8 cellular contexts compared by ENCODE assay signal in genomic region chr9:137201205-137201868, GRCh38. TPM values are rescaled to one million over a fixed set of nuclear protein-coding genes. Genes with fewer than 3 reads are reported as not detected.
DNase-seq lines count a peak whose midpoint lies in the region; ATAC-seq, FAIRE-seq and TF ChIP-seq lines count a peak whose summit lies in the region.

No MANE protein-coding gene starts in this region.

- peak overlapping the region; percentile 33 for H3K27ac Mint-ChIP-seq in Calu3 (ENCODE audit: unreplicated experiment)

- no peaks in the 10 kb centered on the region for H3K27me3 Mint-ChIP-seq in Calu3 (ENCODE audit: unreplicated experiment)

- H4K20me1 ChIP-seq in OCI-LY7 (ENCODE audit: insufficient read depth, low read length) (peaks cover 13% of the 10 kb centered on the region; the same call in 1 of the 2 replicates), endothelial cell of umbilical vein (replicated peaks; ENCODE audit: control insufficient read depth, extremely low read depth, insufficient read depth, low read length) (no peaks in the 10 kb centered on the region)

- H3K27ac ChIP-seq in OCI-LY7 (ENCODE audit: low read depth, low read length, poor library complexity, severe bottlenecking) (peak overlapping the region; percentile 49), endothelial cell of umbilical vein (ENCODE audit: insufficient read depth, low read depth, low read length) (no peak overlapping the region), parathyroid adenoma (peak overlapping the region; percentile 47)

- TF ChIP-seq CTCF in Calu3 (IDR thresholded peaks at IDR 0.05; ENCODE audit: unreplicated experiment) (no peak), OCI-LY7 (conservative IDR thresholded peaks at IDR 0.05; ENCODE audit: low read length) (no peak), endothelial cell of umbilical vein (IDR thresholded peaks at IDR 0.05; ENCODE audit: extremely low read depth in 1 of 2, insufficient read depth in 1 of 2, low read depth in 1 of 2, low read length in 2 of 2) (no peak), parathyroid adenoma (IDR thresholded peaks at IDR 0.05) (no peak)

- intact Hi-C loops in Calu3 (cut with micrococcal nuclease; ENCODE audit: unreplicated experiment) = no loop called here
- intact Hi-C loops in OCI-LY7 (cut with micrococcal nuclease; ENCODE audit: unreplicated experiment) = loop anchor here (2.0 kb wide), 3 partner anchors 21 to 75 kb away; partner anchors contain the start of gene RNF208
- intact Hi-C loops in endothelial cell of umbilical vein (cut with micrococcal nuclease) = loop anchor here (2.0 kb wide), 2 partner anchors 39 to 67 kb away; partner anchors contain the start of gene TUBB4B

- H3K36me3 Mint-ChIP-seq in Calu3 (ENCODE audit: insufficient read depth, unreplicated experiment) = peaks cover 60% of the 10 kb centered on the region

- no peak overlapping the region for H3K9ac ChIP-seq in endothelial cell of umbilical vein (replicated peaks; ENCODE audit: extremely low read depth, insufficient read depth, low read length)
- no peak overlapping the region for H3K9ac ChIP-seq in parathyroid adenoma

- peak overlapping the region; percentile 76 for H3K4me3 ChIP-seq in OCI-LY7 (ENCODE audit: low read depth, low read length, poor library complexity, severe bottlenecking)
- H3K4me3 ChIP-seq in endothelial cell of umbilical vein (replicated peaks in 1 of 3; ENCODE audit: insufficient read depth in 1 of 3, low read depth in 1 of 3, low read length in 3 of 3) = peak overlapping the region in 2 of 3 experiments; percentile 7 to 80
- H3K4me3 ChIP-seq in parathyroid adenoma (ENCODE audit: low read depth, low read length) = peak overlapping the region; percentile 59

- no peak for TF ChIP-seq POLR2A in endothelial cell of umbilical vein (IDR thresholded peaks at IDR 0.05; ENCODE audit: low read depth, low read length)

- dilution Hi-C loops in endothelial cell of umbilical vein (cut with MboI; ENCODE audit: extremely low pct_ligation_motif_present, low sequenced_read_pairs) = no loop called here

- no peaks in the 10 kb centered on the region for H3K27me3 ChIP-seq in endothelial cell of umbilical vein (ENCODE audit: control insufficient read depth in 2 of 2, insufficient read depth in 2 of 2, low read length in 2 of 2)
- no peaks in the 10 kb centered on the region for H3K27me3 ChIP-seq in parathyroid adenoma (ENCODE audit: control insufficient read depth, insufficient read depth, low read length)

- peak overlapping the region; percentile 97 for H3K4me2 ChIP-seq in OCI-LY7 (ENCODE audit: low read length)
- H3K4me2 ChIP-seq in endothelial cell of umbilical vein (ENCODE audit: insufficient read depth, low read length) = peak overlapping the region; percentile 19
- H3K4me2 ChIP-seq in parathyroid adenoma (ENCODE audit: low read length) = peak overlapping the region; percentile 69

- peaks cover 19% of the 10 kb centered on the region for H3K4me1 Mint-ChIP-seq in Calu3 (ENCODE audit: low read depth, unreplicated experiment)

- CTCF ChIA-PET in Calu3 (lab: Charles Lee) = interaction anchor here (0.6 to 1.0 kb wide), 2 partner anchors 21 to 104 kb away, joined by 3 to 4 read pairs; no protein-coding TSS in a partner anchor
- CTCF ChIA-PET in OCI-LY7 (lab: Charles Lee; ENCODE audit: unreplicated experiment) = interaction anchor here (0.6 kb wide), 1 partner anchor 13 kb away, joined by 3 read pairs; the partner anchor contains the start of gene ANAPC2
- CTCF ChIA-PET in endothelial cell of umbilical vein (lab: Charles Lee) = interaction anchor here (0.8 to 1.5 kb wide), 7 partner anchors 12 to 155 kb away, joined by 3 to 7 read pairs (median 3); partner anchors contain the start of genes CYSRT1, NPDC1, RNF208 and RNF224

- H2AFZ ChIP-seq in OCI-LY7 (ENCODE audit: low read length) (no peak overlapping the region), endothelial cell of umbilical vein (ENCODE audit: low read depth, low read length) (peak overlapping the region; percentile 1), parathyroid adenoma (peak overlapping the region; percentile 70)

- no peaks in the 10 kb centered on the region for H3K9me1 ChIP-seq in endothelial cell of umbilical vein (replicated peaks; ENCODE audit: control insufficient read depth, extremely low read depth, insufficient read depth, low read length)

- H3K4me1 ChIP-seq in OCI-LY7 (ENCODE audit: insufficient read depth, low read length, poor library complexity, severe bottlenecking) (peaks cover 35% of the 10 kb centered on the region), endothelial cell of umbilical vein (ENCODE audit: control insufficient read depth, extremely low read depth, insufficient read depth, low read length) (peaks cover 25% of the 10 kb centered on the region), parathyroid adenoma (peaks cover 4% of the 10 kb centered on the region)

- POLR2A ChIA-PET in OCI-LY7 (lab: Charles Lee) = interaction anchor here (0.6 to 2.5 kb wide), 7 partner anchors 12 to 401 kb away, joined by 3 to 16 read pairs (median 4); partner anchors contain the start of genes ANAPC2, MAN1B1, SSNA1 and TUBB4B
- POLR2A ChIA-PET in endothelial cell of umbilical vein (lab: Charles Lee) = interaction anchor here (0.8 to 1.2 kb wide), 5 partner anchors 12 to 72 kb away, joined by 3 to 10 read pairs (median 5); partner anchors contain the start of genes ANAPC2, SSNA1 and TUBB4B

- H3K9me3 Mint-ChIP-seq in Calu3 (ENCODE audit: low read depth, unreplicated experiment) = no peaks in the 10 kb centered on the region

- H3K4me3 Mint-ChIP-seq in Calu3 (ENCODE audit: low read depth, unreplicated experiment) = peak overlapping the region; percentile 75

- ATAC-seq in HG03135 (IDR thresholded peaks at IDR 0.05; ENCODE audit: unreplicated experiment) = no peak
- ATAC-seq in HG03565 (IDR thresholded peaks at IDR 0.05; ENCODE audit: unreplicated experiment) = no peak

- H3K36me3 ChIP-seq in OCI-LY7 (ENCODE audit: insufficient read depth, low read length) (peaks cover 4% of the 10 kb centered on the region; the same call in 1 of the 2 replicates), endothelial cell of umbilical vein (ENCODE audit: control insufficient read depth in 2 of 2, extremely low read depth in 1 of 2, insufficient read depth in 2 of 2, low read length in 2 of 2) (no peaks in the 10 kb centered on the region), parathyroid adenoma (ENCODE audit: control insufficient read depth, insufficient read depth, low read length) (no peaks in the 10 kb centered on the region)

- H3K9me3 ChIP-seq in OCI-LY7 (ENCODE audit: low read length) (no peaks in the 10 kb centered on the region), endothelial cell of umbilical vein (replicated peaks; ENCODE audit: control insufficient read depth, insufficient read depth, low read length) (no peaks in the 10 kb centered on the region), parathyroid adenoma (ENCODE audit: control insufficient read depth, low read length) (no peaks in the 10 kb centered on the region)

- H3K79me2 ChIP-seq in OCI-LY7 (ENCODE audit: insufficient read depth, low read depth, low read length) = peaks cover 49% of the 10 kb centered on the region
- peaks cover 25% of the 10 kb centered on the region for H3K79me2 ChIP-seq in endothelial cell of umbilical vein (ENCODE audit: control insufficient read depth, insufficient read depth, low read length)
- H3K79me2 ChIP-seq in parathyroid adenoma = peaks cover 23% of the 10 kb centered on the region

- no peak for FAIRE-seq in endothelial cell of umbilical vein (lab: Jason Lieb, UNC)

- no TSS peak for BruUV-seq in Calu3 (replicated peaks; lab: Mats Ljungman, UMichigan)
- no TSS peak for BruUV-seq in OCI-LY7 (replicated peaks; lab: Mats Ljungman, UMichigan)
- no TSS peak for BruUV-seq in endothelial cell of umbilical vein (replicated peaks; lab: Mats Ljungman, UMichigan)

- no peaks in the 10 kb centered on the region for H3K9me2 ChIP-seq in OCI-LY7 (ENCODE audit: insufficient read depth, low read length)

- no peak for DNase-seq in Calu3
- DNase-seq in OCI-LY7 (ENCODE audit: low spot score) = no peak
- no peak for DNase-seq in endothelial cell of umbilical vein (ENCODE audit: low read depth, low spot score)
- no peak for DNase-seq in stimulated activated CD8-positive, alpha-beta memory T cell treated with anti-CD3 and anti-CD28 coated beads, Interleukin-4, amount 100 ng/mL, for 48 hours
- no peak for DNase-seq in kidney tubule cell (ENCODE audit: low spot score)

RNA-seq across cellular contexts. Expression of gene TPRN, which starts 0.8 kb away (rescaled TPM):
- 18.3 and 20.3 TPM in 2 replicates for total RNA-seq in Calu3 (2022)
- total RNA-seq in OCI-LY7 (2014; rRNA removed; shearing (Covaris generic)) = 9.0 and 10.3 TPM in 2 replicates
- total RNA-seq in OCI-LY7 (2022) = 15.3 and 15.9 TPM in 2 replicates
- total RNA-seq in endothelial cell of umbilical vein = 12.1 and 12.4 TPM in 2 replicates
- polyA plus RNA-seq in endothelial cell of umbilical vein = 4.3 and 5.7 TPM in 2 replicates
- polyA plus RNA-seq in endothelial cell of umbilical vein (2011; cell fraction: cytosol; rRNA removed) = 3.3 and 5.0 TPM in 2 replicates
- polyA plus RNA-seq in endothelial cell of umbilical vein (2011; cell fraction: nucleus; rRNA removed) = 7.5 and 8.5 TPM in 2 replicates
- polyA plus RNA-seq in endothelial cell of umbilical vein (2012) = 5.6 and 7.9 TPM in 2 replicates
- polyA minus RNA-seq in endothelial cell of umbilical vein = 2.0 and 3.6 TPM in 2 replicates
- polyA minus RNA-seq in endothelial cell of umbilical vein (2011; cell fraction: cytosol; rRNA and poly(A)+ RNA removed) = 25.7 TPM
- 2.0 and 3.5 TPM in 2 replicates for polyA minus RNA-seq in endothelial cell of umbilical vein (2011; cell fraction: nucleus; rRNA and poly(A)+ RNA removed)

RNA-seq across cellular contexts. Expression of gene TMEM203, which starts 4.1 kb away (rescaled TPM):
- total RNA-seq in Calu3 (2022) (25.4 and 28.8 TPM in 2 replicates), OCI-LY7 (2022) (39.0 and 42.9 TPM in 2 replicates), endothelial cell of umbilical vein (25.6 and 29.6 TPM in 2 replicates)
- 55.1 and 58.2 TPM in 2 replicates for total RNA-seq in OCI-LY7 (2014; rRNA removed; shearing (Covaris generic))
- 39.8 and 40.4 TPM in 2 replicates for polyA plus RNA-seq in endothelial cell of umbilical vein
- 33.3 and 35.7 TPM in 2 replicates for polyA plus RNA-seq in endothelial cell of umbilical vein (2011; cell fraction: cytosol; rRNA removed)
- polyA plus RNA-seq in endothelial cell of umbilical vein (2011; cell fraction: nucleus; rRNA removed) = 14.4 and 15.3 TPM in 2 replicates
- polyA plus RNA-seq in endothelial cell of umbilical vein (2012) = 25.6 and 28.5 TPM in 2 replicates
- polyA minus RNA-seq in endothelial cell of umbilical vein = 16.6 and 18.8 TPM in 2 replicates
- 29.3 TPM for polyA minus RNA-seq in endothelial cell of umbilical vein (2011; cell fraction: cytosol; rRNA and poly(A)+ RNA removed)
- 4.6 and 6.2 TPM in 2 replicates for polyA minus RNA-seq in endothelial cell of umbilical vein (2011; cell fraction: nucleus; rRNA and poly(A)+ RNA removed)

RNA-seq across cellular contexts. Expression of gene NDOR1, which starts 4.2 kb away (rescaled TPM):
- total RNA-seq in Calu3 (2022) (26.4 and 27.7 TPM in 2 replicates), OCI-LY7 (2022) (61.3 and 61.9 TPM in 2 replicates), endothelial cell of umbilical vein (23.4 and 26.7 TPM in 2 replicates)
- total RNA-seq in OCI-LY7 (2014; rRNA removed; shearing (Covaris generic)) = 30.4 and 35.9 TPM in 2 replicates
- 13.5 and 18.0 TPM in 2 replicates for polyA plus RNA-seq in endothelial cell of umbilical vein
- polyA plus RNA-seq in endothelial cell of umbilical vein (2011; cell fraction: cytosol; rRNA removed) = 5.9 and 8.1 TPM in 2 replicates
- 42.9 and 43.1 TPM in 2 replicates for polyA plus RNA-seq in endothelial cell of umbilical vein (2011; cell fraction: nucleus; rRNA removed)
- 11.7 and 12.5 TPM in 2 replicates for polyA plus RNA-seq in endothelial cell of umbilical vein (2012)
- polyA minus RNA-seq in endothelial cell of umbilical vein = 5.0 and 6.4 TPM in 2 replicates
- 15.8 TPM for polyA minus RNA-seq in endothelial cell of umbilical vein (2011; cell fraction: cytosol; rRNA and poly(A)+ RNA removed)
- 9.6 and 10.3 TPM in 2 replicates for polyA minus RNA-seq in endothelial cell of umbilical vein (2011; cell fraction: nucleus; rRNA and poly(A)+ RNA removed)

RNA-seq across cellular contexts. Expression of gene SSNA1, which starts 12.9 kb away (rescaled TPM):
- total RNA-seq in Calu3 (2022) = 41.9 and 44.1 TPM in 2 replicates
- 111 and 130 TPM in 2 replicates for total RNA-seq in OCI-LY7 (2014; rRNA removed; shearing (Covaris generic))
- 71.0 and 75.1 TPM in 2 replicates for total RNA-seq in OCI-LY7 (2022)
- 89.0 and 90.5 TPM in 2 replicates for total RNA-seq in endothelial cell of umbilical vein
- 146 and 162 TPM in 2 replicates for polyA plus RNA-seq in endothelial cell of umbilical vein
- polyA plus RNA-seq in endothelial cell of umbilical vein (2011; cell fraction: cytosol; rRNA removed) = 105 and 133 TPM in 2 replicates
- 40.9 and 47.5 TPM in 2 replicates for polyA plus RNA-seq in endothelial cell of umbilical vein (2011; cell fraction: nucleus; rRNA removed)
- polyA plus RNA-seq in endothelial cell of umbilical vein (2012) = 64.0 and 77.7 TPM in 2 replicates
- polyA minus RNA-seq in endothelial cell of umbilical vein = 21.4 and 27.1 TPM in 2 replicates
- polyA minus RNA-seq in endothelial cell of umbilical vein (2011; cell fraction: cytosol; rRNA and poly(A)+ RNA removed) = 54.2 TPM
- 7.1 and 9.3 TPM in 2 replicates for polyA minus RNA-seq in endothelial cell of umbilical vein (2011; cell fraction: nucleus; rRNA and poly(A)+ RNA removed)

RNA-seq across cellular contexts. Expression of gene ANAPC2, which starts 13.0 kb away (rescaled TPM):
- total RNA-seq in Calu3 (2022) (49.4 and 51.4 TPM in 2 replicates), OCI-LY7 (2022) (89.6 and 90.4 TPM in 2 replicates), endothelial cell of umbilical vein (69.2 and 70.0 TPM in 2 replicates)
- 34.8 and 38.6 TPM in 2 replicates for total RNA-seq in OCI-LY7 (2014; rRNA removed; shearing (Covaris generic))
- polyA plus RNA-seq in endothelial cell of umbilical vein = 44.8 and 57.5 TPM in 2 replicates
- 20.7 and 26.9 TPM in 2 replicates for polyA plus RNA-seq in endothelial cell of umbilical vein (2011; cell fraction: cytosol; rRNA removed)
- polyA plus RNA-seq in endothelial cell of umbilical vein (2011; cell fraction: nucleus; rRNA removed) = 210 and 226 TPM in 2 replicates
- polyA plus RNA-seq in endothelial cell of umbilical vein (2012) = 36.4 and 41.9 TPM in 2 replicates
- 30.7 and 36.8 TPM in 2 replicates for polyA minus RNA-seq in endothelial cell of umbilical vein
- 81.3 TPM for polyA minus RNA-seq in endothelial cell of umbilical vein (2011; cell fraction: cytosol; rRNA and poly(A)+ RNA removed)
- polyA minus RNA-seq in endothelial cell of umbilical vein (2011; cell fraction: nucleus; rRNA and poly(A)+ RNA removed) = 51.5 and 52.1 TPM in 2 replicates

Comparison
In these comparisons a context has a peak if more than half of its experiments do, and no peak if none do; other contexts are left out.
1. H3K4me2 ChIP-seq: peak in every context shown above with its lines; median percentile 97 in OCI-LY7; 69 in parathyroid adenoma; 19 in endothelial cell of umbilical vein.